In the genomic region with DNA sequence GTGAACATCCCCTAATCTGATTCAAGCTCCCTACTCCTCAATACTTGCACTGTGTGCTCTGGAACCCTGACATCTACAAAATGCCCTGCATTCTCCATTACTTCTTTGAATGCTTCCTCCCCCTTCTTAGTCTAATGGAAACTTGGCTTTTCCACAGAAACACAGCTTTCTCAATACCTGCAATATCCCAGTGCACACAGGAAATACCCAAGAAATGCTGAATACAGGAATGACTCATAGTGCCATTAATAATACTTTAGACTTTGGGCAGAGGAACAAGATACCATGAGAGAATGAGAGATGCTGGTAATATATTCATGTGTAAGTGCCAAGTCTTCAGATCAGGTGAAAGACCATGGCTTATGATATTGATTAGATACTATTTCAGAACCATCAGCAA, we compare ENCODE assay signal across 1 cellular context.
TF ChIP-seq lines count a peak whose summit lies in the region.

No MANE protein-coding gene starts in this region.

TF ChIP-seq in HCT116, 20 proteins besides CTCF, POLR2A, EP300 and RAD21 (continued from another document):
- TF ChIP-seq TCF7L2 (IDR thresholded peaks at IDR 0.05; ENCODE audit: borderline replicate concordance, extremely low read depth, insufficient read depth, insufficient read length): no peak
- 0 out of 2 replicates have a peak, but pooled peaks have one; percentile 31 for TF ChIP-seq ATF3 (IDR thresholded peaks at IDR 0.05)
- TF ChIP-seq JUND (IDR thresholded peaks at IDR 0.05): peak; percentile 56
- TF ChIP-seq ZNF274 (IDR thresholded peaks at IDR 0.05; ENCODE audit: low read depth, low read length): no peak
- TF ChIP-seq SIN3A (IDR thresholded peaks at IDR 0.05; ENCODE audit: low read depth): no peak
- TF ChIP-seq REST (IDR thresholded peaks at IDR 0.05; ENCODE audit: low read depth): no peak
- TF ChIP-seq EZH2phosphoT487 (IDR thresholded peaks at IDR 0.05; ENCODE audit: borderline replicate concordance): no peak
- TF ChIP-seq ELF1 (IDR thresholded peaks at IDR 0.05; ENCODE audit: borderline replicate concordance, low read depth): no peak
- TF ChIP-seq CBX3 (IDR thresholded peaks at IDR 0.05; ENCODE audit: low read depth): peak; percentile 48; the same call in 1 of the 2 replicates
